In the genomic region with DNA sequence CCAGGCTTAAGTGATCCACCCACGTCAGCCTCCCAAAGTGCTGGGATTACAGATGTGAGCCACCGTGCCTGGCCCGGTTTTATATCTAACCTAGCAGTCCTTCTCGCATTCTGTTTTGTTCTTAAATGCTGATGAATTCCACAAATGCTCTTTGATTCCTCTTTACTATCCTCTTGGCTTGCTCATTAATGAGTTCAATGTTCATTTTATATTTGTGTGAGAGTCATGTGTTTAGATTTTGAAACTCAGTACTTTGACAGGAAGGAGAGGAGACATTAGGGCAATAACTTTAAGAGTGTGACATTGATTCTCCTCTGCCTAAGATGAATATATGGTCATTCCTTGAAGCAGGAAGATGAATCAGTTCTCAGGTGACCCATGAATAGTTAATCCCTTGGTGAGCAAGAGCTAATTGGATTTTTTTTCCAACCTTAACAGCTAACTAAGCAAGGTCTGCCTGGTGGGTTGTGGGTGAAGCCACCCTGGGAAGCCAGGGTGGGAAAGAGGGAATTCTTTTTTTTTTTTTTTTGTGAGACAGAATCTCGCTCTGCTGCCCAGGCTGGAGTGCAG, we compare ENCODE assay signal across 21 cellular contexts.
DNase-seq lines count a peak whose midpoint lies in the region; ATAC-seq and TF ChIP-seq lines count a peak whose summit lies in the region.
"Had no signal": no experiment of that assay in that cellular context is flagged by ENCODE, and none has a peak within 500 bp of the region (broad histone marks: within the 10 kb centered on the region; RNA-seq: fewer than 3 reads in every experiment).

No MANE protein-coding gene starts in this region.

- no peak overlapping the region for H3K4me3 Mint-ChIP-seq in T-helper 2 cell treated with Interferon-gamma antibody and Interleukin-4, amounts not matched to agents 5 μg/mL and 100 μg/mL, for 36 hours
- no peak overlapping the region for H3K4me3 Mint-ChIP-seq in nephron
- H3K4me3 Mint-ChIP-seq: B cell; central memory CD8-positive, alpha-beta T cell had no signal

- H3K27me3 Mint-ChIP-seq in T-helper 2 cell treated with Interferon-gamma antibody and Interleukin-4, amounts not matched to agents 5 μg/mL and 100 μg/mL, for 36 hours (ENCODE audit: low read depth), result no peaks in the 10 kb centered on the region
- peaks cover 3% of the 10 kb centered on the region for H3K27me3 Mint-ChIP-seq in nephron (ENCODE audit: low read depth)
- H3K27me3 Mint-ChIP-seq: B cell; central memory CD8-positive, alpha-beta T cell had no signal

- peaks cover 21% of the 10 kb centered on the region for H3K36me3 Mint-ChIP-seq in T-helper 2 cell treated with Interferon-gamma antibody and Interleukin-4, amounts not matched to agents 5 μg/mL and 100 μg/mL, for 36 hours (ENCODE audit: low read depth)
- H3K36me3 Mint-ChIP-seq in nephron (ENCODE audit: low read depth), result peaks cover 45% of the 10 kb centered on the region

- ATAC-seq in HG03457 (IDR thresholded peaks at IDR 0.05; ENCODE audit: unreplicated experiment), result no peak

- peaks cover 28% of the 10 kb centered on the region for H3K9me3 Mint-ChIP-seq in T-helper 2 cell treated with Interferon-gamma antibody and Interleukin-4, amounts not matched to agents 5 μg/mL and 100 μg/mL, for 36 hours
- peaks cover 24% of the 10 kb centered on the region for H3K9me3 Mint-ChIP-seq in nephron

- peaks cover 31% of the 10 kb centered on the region for H3K4me1 Mint-ChIP-seq in T-helper 2 cell treated with Interferon-gamma antibody and Interleukin-4, amounts not matched to agents 5 μg/mL and 100 μg/mL, for 36 hours (ENCODE audit: low read depth)
- no peaks in the 10 kb centered on the region for H3K4me1 Mint-ChIP-seq in nephron
- H3K4me1 Mint-ChIP-seq: B cell had no signal

- no peak for TF ChIP-seq CTCF in nephron (IDR thresholded peaks at IDR 0.05; ENCODE audit: unreplicated experiment in 3 of 3)

- no peak for DNase-seq in T-helper 2 cell treated with Interferon-gamma antibody and Interleukin-4, amounts not matched to agents 5 μg/mL and 100 μg/mL, for 36 hours (ENCODE audit: low spot score)
- DNase-seq in T-helper 2 cell, result no peak
- DNase-seq in SK-MEL-5 (ENCODE audit: low read depth, low spot score), result peak; percentile 66
- no peak for DNase-seq in epithelial cell of prostate (ENCODE audit: low read depth, low spot score)
- DNase-seq in activated effector memory CD4-positive, alpha-beta T cell treated with anti-CD3 and anti-CD28 coated beads, Interleukin-2, amount 50 U/mL, for 16 hours, result no peak
- no peak for DNase-seq in middle frontal gyrus (ENCODE audit: extremely low spot score, low spot score)
- DNase-seq: 8988T, amygdala, DND-41, IMR-90, NCI-H1417 treated with DMSO at 0.1 percent for 48 hours, NCI-H510A, spleen, T1000 had no signal

- peak overlapping the region; percentile 51 for H3K27ac Mint-ChIP-seq in T-helper 2 cell treated with Interferon-gamma antibody and Interleukin-4, amounts not matched to agents 5 μg/mL and 100 μg/mL, for 36 hours
- peak overlapping the region in 2 of 3 experiments; percentile 6 to 71 for H3K27ac Mint-ChIP-seq in nephron
- H3K27ac Mint-ChIP-seq: B cell had no signal

- in situ Hi-C loops in SK-MEL-5 (cut with HindIII; ENCODE audit: low pct_unique_long_range_greater_than_20kb, low sequenced_read_pairs), result no loop called here

- H3K27ac ChIP-seq in epithelial cell of prostate, result peak overlapping the region; percentile 45
- H3K27ac ChIP-seq: esophagus muscularis mucosa, HL-60, SK-N-MC, spleen had no signal
